Comparison of ENCODE assay signal across 1 cellular context in the genomic region with DNA sequence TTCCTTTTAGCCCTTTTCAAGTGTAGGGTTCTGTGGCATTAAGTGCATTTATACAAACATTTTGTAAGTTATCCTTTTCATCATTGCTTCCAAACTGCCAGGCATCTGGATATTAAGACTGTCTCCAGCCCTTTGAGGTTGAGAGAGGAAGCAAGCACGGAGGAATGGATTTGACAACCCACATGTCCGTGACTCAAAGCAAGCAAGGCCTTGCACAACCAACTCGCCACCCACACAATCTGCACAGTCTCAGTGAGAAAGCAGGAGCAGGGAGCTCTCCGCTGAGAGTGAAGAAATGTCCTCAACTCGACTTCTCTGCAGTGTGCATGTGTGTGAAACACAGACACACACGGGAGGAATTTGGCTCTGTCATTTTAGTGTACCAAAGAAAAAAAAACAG.
TF ChIP-seq lines count a peak whose summit lies in the region.

No MANE protein-coding gene starts in this region.

TF ChIP-seq in K562, 482 proteins besides CTCF, POLR2A, EP300 and RAD21 (continued from another document):
- peak; percentile 29; the same call in 1 of the 2 replicates for TF ChIP-seq JUND (IDR thresholded peaks at IDR 0.05; ENCODE audit: borderline replicate concordance, low read depth, low read length)
- no peak for TF ChIP-seq JUND (tag; IDR thresholded peaks at IDR 0.05; ENCODE audit: borderline replicate concordance, low read depth, low read length)
- TF ChIP-seq TBL1XR1 (IDR thresholded peaks at IDR 0.05; ENCODE audit: low read length in 2 of 2), result no peak
- TF ChIP-seq EGR1 (conservative IDR thresholded peaks at IDR 0.05), result peak; percentile 84
- TF ChIP-seq, protein P1, sequence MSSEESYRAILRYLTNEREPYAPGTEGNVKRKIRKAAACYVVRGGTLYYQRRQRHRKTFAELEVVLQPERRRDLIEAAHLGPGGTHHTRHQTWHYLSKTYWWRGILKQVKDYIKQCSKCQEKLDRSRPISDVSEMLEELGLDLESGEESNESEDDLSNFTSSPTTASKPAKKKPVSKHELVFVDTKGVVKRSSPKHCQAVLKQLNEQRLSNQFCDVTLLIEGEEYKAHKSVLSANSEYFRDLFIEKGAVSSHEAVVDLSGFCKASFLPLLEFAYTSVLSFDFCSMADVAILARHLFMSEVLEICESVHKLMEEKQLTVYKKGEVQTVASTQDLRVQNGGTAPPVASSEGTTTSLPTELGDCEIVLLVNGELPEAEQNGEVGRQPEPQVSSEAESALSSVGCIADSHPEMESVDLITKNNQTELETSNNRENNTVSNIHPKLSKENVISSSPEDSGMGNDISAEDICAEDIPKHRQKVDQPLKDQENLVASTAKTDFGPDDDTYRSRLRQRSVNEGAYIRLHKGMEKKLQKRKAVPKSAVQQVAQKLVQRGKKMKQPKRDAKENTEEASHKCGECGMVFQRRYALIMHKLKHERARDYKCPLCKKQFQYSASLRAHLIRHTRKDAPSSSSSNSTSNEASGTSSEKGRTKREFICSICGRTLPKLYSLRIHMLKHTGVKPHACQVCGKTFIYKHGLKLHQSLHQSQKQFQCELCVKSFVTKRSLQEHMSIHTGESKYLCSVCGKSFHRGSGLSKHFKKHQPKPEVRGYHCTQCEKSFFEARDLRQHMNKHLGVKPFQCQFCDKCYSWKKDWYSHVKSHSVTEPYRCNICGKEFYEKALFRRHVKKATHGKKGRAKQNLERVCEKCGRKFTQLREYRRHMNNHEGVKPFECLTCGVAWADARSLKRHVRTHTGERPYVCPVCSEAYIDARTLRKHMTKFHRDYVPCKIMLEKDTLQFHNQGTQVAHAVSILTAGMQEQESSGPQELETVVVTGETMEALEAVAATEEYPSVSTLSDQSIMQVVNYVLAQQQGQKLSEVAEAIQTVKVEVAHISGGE (CRISPR knock-in tag; IDR thresholded peaks at IDR 0.05), result peak in 1 of 3 experiments; percentile 46; a peak in 1 of 6 replicates
- no peak for TF ChIP-seq CEBPG (CRISPR knock-in tag; IDR thresholded peaks at IDR 0.05)
- peak; percentile 57 to 65; a peak in 2 of 4 replicates for TF ChIP-seq CEBPG (tag; conservative IDR thresholded peaks at IDR 0.05 in 1 of 2, IDR thresholded peaks at IDR 0.05 in 1 of 2)
- no peak for TF ChIP-seq C11orf30 (IDR thresholded peaks at IDR 0.05; ENCODE audit: low read depth)
